1 cellular context compared by ENCODE assay signal in genomic region chr9:98255578-98256296, GRCh38.
TF ChIP-seq lines count a peak whose summit lies in the region.

A gene with protein sequence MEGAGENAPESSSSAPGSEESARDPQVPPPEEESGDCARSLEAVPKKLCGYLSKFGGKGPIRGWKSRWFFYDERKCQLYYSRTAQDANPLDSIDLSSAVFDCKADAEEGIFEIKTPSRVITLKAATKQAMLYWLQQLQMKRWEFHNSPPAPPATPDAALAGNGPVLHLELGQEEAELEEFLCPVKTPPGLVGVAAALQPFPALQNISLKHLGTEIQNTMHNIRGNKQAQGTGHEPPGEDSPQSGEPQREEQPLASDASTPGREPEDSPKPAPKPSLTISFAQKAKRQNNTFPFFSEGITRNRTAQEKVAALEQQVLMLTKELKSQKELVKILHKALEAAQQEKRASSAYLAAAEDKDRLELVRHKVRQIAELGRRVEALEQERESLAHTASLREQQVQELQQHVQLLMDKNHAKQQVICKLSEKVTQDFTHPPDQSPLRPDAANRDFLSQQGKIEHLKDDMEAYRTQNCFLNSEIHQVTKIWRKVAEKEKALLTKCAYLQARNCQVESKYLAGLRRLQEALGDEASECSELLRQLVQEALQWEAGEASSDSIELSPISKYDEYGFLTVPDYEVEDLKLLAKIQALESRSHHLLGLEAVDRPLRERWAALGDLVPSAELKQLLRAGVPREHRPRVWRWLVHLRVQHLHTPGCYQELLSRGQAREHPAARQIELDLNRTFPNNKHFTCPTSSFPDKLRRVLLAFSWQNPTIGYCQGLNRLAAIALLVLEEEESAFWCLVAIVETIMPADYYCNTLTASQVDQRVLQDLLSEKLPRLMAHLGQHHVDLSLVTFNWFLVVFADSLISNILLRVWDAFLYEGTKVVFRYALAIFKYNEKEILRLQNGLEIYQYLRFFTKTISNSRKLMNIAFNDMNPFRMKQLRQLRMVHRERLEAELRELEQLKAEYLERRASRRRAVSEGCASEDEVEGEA (minus strand): TSS chr9:98255649. CDS start chr9:98255541, 108 bp downstream.

TF ChIP-seq in K562, 482 proteins besides CTCF, POLR2A, EP300 and RAD21 (continued from another document and continues in another):
- TF ChIP-seq ZNF395 (CRISPR knock-in tag; IDR thresholded peaks at IDR 0.05): peak; percentile 89; the same call in 1 of the 2 replicates
- no peak for TF ChIP-seq ETS2 (tag; IDR thresholded peaks at IDR 0.05; ENCODE audit: borderline replicate concordance, poor library complexity, severe bottlenecking)
- TF ChIP-seq HDAC3 (IDR thresholded peaks at IDR 0.05; ENCODE audit: borderline replicate concordance, partially characterized antibody): no peak
- TF ChIP-seq, protein P1, sequence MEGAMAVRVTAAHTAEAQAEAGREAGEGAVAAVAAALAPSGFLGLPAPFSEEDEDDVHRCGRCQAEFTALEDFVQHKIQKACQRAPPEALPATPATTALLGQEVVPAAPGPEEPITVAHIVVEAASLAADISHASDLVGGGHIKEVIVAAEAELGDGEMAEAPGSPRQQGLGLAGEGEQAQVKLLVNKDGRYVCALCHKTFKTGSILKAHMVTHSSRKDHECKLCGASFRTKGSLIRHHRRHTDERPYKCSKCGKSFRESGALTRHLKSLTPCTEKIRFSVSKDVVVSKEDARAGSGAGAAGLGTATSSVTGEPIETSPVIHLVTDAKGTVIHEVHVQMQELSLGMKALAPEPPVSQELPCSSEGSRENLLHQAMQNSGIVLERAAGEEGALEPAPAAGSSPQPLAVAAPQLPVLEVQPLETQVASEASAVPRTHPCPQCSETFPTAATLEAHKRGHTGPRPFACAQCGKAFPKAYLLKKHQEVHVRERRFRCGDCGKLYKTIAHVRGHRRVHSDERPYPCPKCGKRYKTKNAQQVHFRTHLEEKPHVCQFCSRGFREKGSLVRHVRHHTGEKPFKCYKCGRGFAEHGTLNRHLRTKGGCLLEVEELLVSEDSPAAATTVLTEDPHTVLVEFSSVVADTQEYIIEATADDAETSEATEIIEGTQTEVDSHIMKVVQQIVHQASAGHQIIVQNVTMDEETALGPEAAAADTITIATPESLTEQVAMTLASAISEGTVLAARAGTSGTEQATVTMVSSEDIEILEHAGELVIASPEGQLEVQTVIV (CRISPR knock-in tag; IDR thresholded peaks at IDR 0.05; ENCODE audit: borderline replicate concordance): peak; percentile 56; the same call in 1 of the 2 replicates
- TF ChIP-seq KAT7 (CRISPR knock-in tag; IDR thresholded peaks at IDR 0.05; ENCODE audit: borderline replicate concordance): peak; percentile 17; the same call in 1 of the 2 replicates
- no peak for TF ChIP-seq STAT5B (CRISPR knock-in tag; IDR thresholded peaks at IDR 0.05)
- TF ChIP-seq CSDE1 (IDR thresholded peaks at IDR 0.05): peak in 1 of 2 experiments; percentile 80; a peak in 1 of 4 replicates
- no peak; the same call in none of the 2 replicates for TF ChIP-seq ZNF12 (CRISPR knock-in tag; IDR thresholded peaks at IDR 0.05)
- TF ChIP-seq ZNF3 (CRISPR knock-in tag; IDR thresholded peaks at IDR 0.05): no peak
- no peak for TF ChIP-seq ZNF212 (CRISPR knock-in tag; IDR thresholded peaks at IDR 0.05)
- TF ChIP-seq, protein P2, sequence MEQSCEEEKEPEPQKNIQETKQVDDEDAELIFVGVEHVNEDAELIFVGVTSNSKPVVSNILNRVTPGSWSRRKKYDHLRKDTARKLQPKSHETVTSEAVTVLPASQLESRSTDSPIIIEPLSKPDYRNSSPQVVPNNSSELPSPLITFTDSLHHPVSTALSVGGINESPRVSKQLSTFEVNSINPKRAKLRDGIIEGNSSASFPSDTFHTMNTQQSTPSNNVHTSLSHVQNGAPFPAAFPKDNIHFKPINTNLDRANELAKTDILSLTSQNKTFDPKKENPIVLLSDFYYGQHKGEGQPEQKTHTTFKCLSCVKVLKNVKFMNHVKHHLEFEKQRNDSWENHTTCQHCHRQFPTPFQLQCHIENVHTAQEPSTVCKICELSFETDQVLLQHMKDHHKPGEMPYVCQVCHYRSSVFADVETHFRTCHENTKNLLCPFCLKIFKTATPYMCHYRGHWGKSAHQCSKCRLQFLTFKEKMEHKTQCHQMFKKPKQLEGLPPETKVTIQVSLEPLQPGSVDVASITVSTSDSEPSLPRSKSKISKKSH (CRISPR knock-in tag; IDR thresholded peaks at IDR 0.05): no peak
- TF ChIP-seq ZNF121 (CRISPR knock-in tag; conservative IDR thresholded peaks at IDR 0.05): no peak
- TF ChIP-seq NCOA1 (IDR thresholded peaks at IDR 0.05; ENCODE audit: low read depth): no peak; the same call in 1 of the 2 replicates
- peak; percentile 47; the same call in 1 of the 2 replicates for TF ChIP-seq ZNF175 (CRISPR knock-in tag; IDR thresholded peaks at IDR 0.05; ENCODE audit: low read depth)
- no peak for TF ChIP-seq ZBTB34 (CRISPR knock-in tag; IDR thresholded peaks at IDR 0.05)
- TF ChIP-seq, protein P3, sequence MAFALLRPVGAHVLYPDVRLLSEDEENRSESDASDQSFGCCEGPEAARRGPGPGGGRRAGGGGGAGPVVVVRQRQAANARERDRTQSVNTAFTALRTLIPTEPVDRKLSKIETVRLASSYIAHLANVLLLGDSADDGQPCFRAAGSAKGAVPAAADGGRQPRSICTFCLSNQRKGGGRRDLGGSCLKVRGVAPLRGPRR (CRISPR knock-in tag; IDR thresholded peaks at IDR 0.05): no peak
- TF ChIP-seq KAT2B (IDR thresholded peaks at IDR 0.05; ENCODE audit: low read depth, low read length): no peak
- no peak for TF ChIP-seq RAD51 (IDR thresholded peaks at IDR 0.05; ENCODE audit: borderline replicate concordance, low read depth)
- no peak; the same call in 1 of the 2 replicates for TF ChIP-seq MYBL2 (IDR thresholded peaks at IDR 0.05; ENCODE audit: low read depth)
- TF ChIP-seq MYBL2 (CRISPR knock-in tag; IDR thresholded peaks at IDR 0.05; ENCODE audit: borderline replicate concordance): no peak
- no peak for TF ChIP-seq SMAD1 (IDR thresholded peaks at IDR 0.05; ENCODE audit: low read depth, low read length, partially characterized antibody)
- no peak for TF ChIP-seq RBM22 (IDR thresholded peaks at IDR 0.05; ENCODE audit: low read depth, low read length, poor library complexity, severe bottlenecking)
- no peak for TF ChIP-seq HNRNPL (IDR thresholded peaks at IDR 0.05; ENCODE audit: low read depth, low read length)
- no peak for TF ChIP-seq THRA (IDR thresholded peaks at IDR 0.05)
- no peak for TF ChIP-seq SRSF1 (IDR thresholded peaks at IDR 0.05; ENCODE audit: low read depth, low read length)
- TF ChIP-seq KHSRP (IDR thresholded peaks at IDR 0.05): no peak
- no peak for TF ChIP-seq ZNF143 (CRISPR knock-in tag; IDR thresholded peaks at IDR 0.05)
- no peak for TF ChIP-seq HSF4 (CRISPR knock-in tag; IDR thresholded peaks at IDR 0.05; ENCODE audit: borderline replicate concordance)
- TF ChIP-seq, protein P4, sequence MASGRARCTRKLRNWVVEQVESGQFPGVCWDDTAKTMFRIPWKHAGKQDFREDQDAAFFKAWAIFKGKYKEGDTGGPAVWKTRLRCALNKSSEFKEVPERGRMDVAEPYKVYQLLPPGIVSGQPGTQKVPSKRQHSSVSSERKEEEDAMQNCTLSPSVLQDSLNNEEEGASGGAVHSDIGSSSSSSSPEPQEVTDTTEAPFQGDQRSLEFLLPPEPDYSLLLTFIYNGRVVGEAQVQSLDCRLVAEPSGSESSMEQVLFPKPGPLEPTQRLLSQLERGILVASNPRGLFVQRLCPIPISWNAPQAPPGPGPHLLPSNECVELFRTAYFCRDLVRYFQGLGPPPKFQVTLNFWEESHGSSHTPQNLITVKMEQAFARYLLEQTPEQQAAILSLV (tag; IDR thresholded peaks at IDR 0.05): no peak
- TF ChIP-seq, protein P5, sequence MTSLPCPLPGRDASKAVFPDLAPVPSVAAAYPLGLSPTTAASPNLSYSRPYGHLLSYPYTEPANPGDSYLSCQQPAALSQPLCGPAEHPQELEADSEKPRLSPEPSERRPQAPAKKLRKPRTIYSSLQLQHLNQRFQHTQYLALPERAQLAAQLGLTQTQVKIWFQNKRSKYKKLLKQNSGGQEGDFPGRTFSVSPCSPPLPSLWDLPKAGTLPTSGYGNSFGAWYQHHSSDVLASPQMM (CRISPR knock-in tag; IDR thresholded peaks at IDR 0.05): no peak
- TF ChIP-seq CREB1 (IDR thresholded peaks at IDR 0.05): no peak; the same call in 1 of the 2 replicates
- peak; percentile 70 for TF ChIP-seq CREB1 (CRISPR knock-in tag; IDR thresholded peaks at IDR 0.05)
- 0 out of 2 replicates have a peak, but pooled peaks have one; percentile 26 for TF ChIP-seq ZNF24 (IDR thresholded peaks at IDR 0.05)
- no peak for TF ChIP-seq ZNF655 (CRISPR knock-in tag; IDR thresholded peaks at IDR 0.05)
- TF ChIP-seq FOSL1 (tag; conservative IDR thresholded peaks at IDR 0.05): no peak
- TF ChIP-seq ZNF586 (CRISPR knock-in tag; conservative IDR thresholded peaks at IDR 0.05): no peak
- peak; percentile 67 for TF ChIP-seq POLR2B (IDR thresholded peaks at IDR 0.05; ENCODE audit: low read depth, partially characterized antibody)
- TF ChIP-seq EGR1 (conservative IDR thresholded peaks at IDR 0.05): peak; percentile 80
- peak; percentile 63 for TF ChIP-seq MEIS2 (IDR thresholded peaks at IDR 0.05; ENCODE audit: partially characterized antibody)
- no peak for TF ChIP-seq NBN (IDR thresholded peaks at IDR 0.05; ENCODE audit: low read depth)
- TF ChIP-seq, protein P6, sequence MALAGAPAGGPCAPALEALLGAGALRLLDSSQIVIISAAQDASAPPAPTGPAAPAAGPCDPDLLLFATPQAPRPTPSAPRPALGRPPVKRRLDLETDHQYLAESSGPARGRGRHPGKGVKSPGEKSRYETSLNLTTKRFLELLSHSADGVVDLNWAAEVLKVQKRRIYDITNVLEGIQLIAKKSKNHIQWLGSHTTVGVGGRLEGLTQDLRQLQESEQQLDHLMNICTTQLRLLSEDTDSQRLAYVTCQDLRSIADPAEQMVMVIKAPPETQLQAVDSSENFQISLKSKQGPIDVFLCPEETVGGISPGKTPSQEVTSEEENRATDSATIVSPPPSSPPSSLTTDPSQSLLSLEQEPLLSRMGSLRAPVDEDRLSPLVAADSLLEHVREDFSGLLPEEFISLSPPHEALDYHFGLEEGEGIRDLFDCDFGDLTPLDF (CRISPR knock-in tag; IDR thresholded peaks at IDR 0.05): peak; percentile 76
- no peak for TF ChIP-seq ZBTB1 (CRISPR knock-in tag; IDR thresholded peaks at IDR 0.05; ENCODE audit: borderline replicate concordance, low read depth)
- TF ChIP-seq ETV5 (CRISPR knock-in tag; IDR thresholded peaks at IDR 0.05; ENCODE audit: low read depth): peak; percentile 87
- TF ChIP-seq ZFX (CRISPR knock-in tag; IDR thresholded peaks at IDR 0.05): peak; percentile 96
- TF ChIP-seq TFAM (CRISPR knock-in tag; conservative IDR thresholded peaks at IDR 0.05): no peak
- TF ChIP-seq MCM5 (IDR thresholded peaks at IDR 0.05; ENCODE audit: low read depth): no peak
